ENCODE assay signal across 8 cellular contexts in genomic region chrX:69538321-69538876, GRCh38. TPM values are rescaled to one million over a fixed set of nuclear protein-coding genes. Genes with fewer than 3 reads are reported as not detected.
DNase-seq lines count a peak whose midpoint lies in the region; ATAC-seq and TF ChIP-seq lines count a peak whose summit lies in the region.

No MANE protein-coding gene starts in this region.

- H3K9me2 ChIP-seq in OCI-LY1 (ENCODE audit: low read depth, low read length), result no peaks in the 10 kb centered on the region

- H3K27me3 Mint-ChIP-seq in neural crest cell (ENCODE audit: low read depth), result peaks cover 3% of the 10 kb centered on the region
- H3K27me3 Mint-ChIP-seq in stimulated activated naive CD8-positive, alpha-beta T cell treated with anti-CD3 and anti-CD28 coated beads, Interleukin-15, amount 100 ng/mL, for 72 hours, result peaks cover 36% of the 10 kb centered on the region

- DNase-seq in DMS 273 (lab: John Stamatoyannopoulos, UW; ENCODE audit: unreplicated experiment) (peak; percentile 23), DMS 273 treated with DMSO at 0.1 percent for 48 hours (lab: John Stamatoyannopoulos, UW) (no peak), fibroblast of peridontal ligament (ENCODE audit: extremely low read depth) (peak; percentile 20), neural crest cell (ENCODE audit: low read depth, low spot score) (peak; percentile 72)
- peak; percentile 46 to 56 for DNase-seq in activated T-helper 1 cell treated with anti-CD3 and anti-CD28 coated beads, Interleukin-2, amount 50 U/mL, for 16 hours (ENCODE audit: low read depth in 1 of 2, low spot score in 1 of 2)
- peak; percentile 68 to 69 for DNase-seq in stimulated activated naive CD8-positive, alpha-beta T cell treated with anti-CD3 and anti-CD28 coated beads, Interleukin-15, amount 100 ng/mL, for 72 hours

- H3K79me2 ChIP-seq in OCI-LY1 (ENCODE audit: insufficient read depth, low read length), result no peaks in the 10 kb centered on the region

- H3K4me1 Mint-ChIP-seq in neural crest cell, result peaks cover 4% of the 10 kb centered on the region
- H3K4me1 Mint-ChIP-seq in stimulated activated naive CD8-positive, alpha-beta T cell treated with anti-CD3 and anti-CD28 coated beads, Interleukin-15, amount 100 ng/mL, for 72 hours, result peaks cover 16% of the 10 kb centered on the region

- H3F3A ChIP-seq in OCI-LY1 (ENCODE audit: insufficient read depth, low read length), result no peaks in the 10 kb centered on the region

- no peak overlapping the region for H3K9ac ChIP-seq in OCI-LY1 (ENCODE audit: low read length)

- H3K4me1 ChIP-seq in OCI-LY1 (ENCODE audit: insufficient read depth, low read length, severe bottlenecking), result no peaks in the 10 kb centered on the region

- peaks cover 8% of the 10 kb centered on the region for H3K36me3 Mint-ChIP-seq in neural crest cell (ENCODE audit: low read depth)

- H3K9me3 Mint-ChIP-seq in neural crest cell, result peaks cover 3% of the 10 kb centered on the region
- H3K9me3 Mint-ChIP-seq in stimulated activated naive CD8-positive, alpha-beta T cell treated with anti-CD3 and anti-CD28 coated beads, Interleukin-15, amount 100 ng/mL, for 72 hours, result no peaks in the 10 kb centered on the region

- H4K20me1 ChIP-seq in OCI-LY1 (ENCODE audit: insufficient read depth, low read length), result no peaks in the 10 kb centered on the region

- H3K27me3 ChIP-seq in OCI-LY1 (ENCODE audit: insufficient read depth, low read length), result no peaks in the 10 kb centered on the region

- no peak overlapping the region for H3K27ac ChIP-seq in OCI-LY1 (ENCODE audit: low read depth, low read length, poor library complexity, severe bottlenecking)

- H3K4me3 ChIP-seq in OCI-LY1 (ENCODE audit: low read depth, low read length, poor library complexity, severe bottlenecking), result no peak overlapping the region

- peak overlapping the region; percentile 69 for H3K27ac Mint-ChIP-seq in neural crest cell (ENCODE audit: unreplicated experiment)
- no peak overlapping the region for H3K27ac Mint-ChIP-seq in stimulated activated naive CD8-positive, alpha-beta T cell treated with anti-CD3 and anti-CD28 coated beads, Interleukin-15, amount 100 ng/mL, for 72 hours

- TF ChIP-seq CTCF in OCI-LY1 (IDR thresholded peaks at IDR 0.05; ENCODE audit: low read length) (peak; percentile 32; the same call in 1 of the 2 replicates), neural crest cell (conservative IDR thresholded peaks at IDR 0.05) (peak; percentile 79)

- H3K9me3 ChIP-seq in OCI-LY1 (ENCODE audit: low read length), result no peaks in the 10 kb centered on the region

- no peak overlapping the region for H3K4me2 ChIP-seq in OCI-LY1 (ENCODE audit: low read length)

- ATAC-seq in HG02885 (IDR thresholded peaks at IDR 0.05; ENCODE audit: poor library complexity, unreplicated experiment), result peak; percentile 89
- ATAC-seq in stimulated activated naive CD8-positive, alpha-beta T cell treated with anti-CD3 and anti-CD28 coated beads, Interleukin-15, amount 100 ng/mL, for 72 hours, result peak; percentile 92

- H3K4me3 Mint-ChIP-seq in neural crest cell, result peak overlapping the region; percentile 77
- peak overlapping the region; percentile 59 to 61 for H3K4me3 Mint-ChIP-seq in stimulated activated naive CD8-positive, alpha-beta T cell treated with anti-CD3 and anti-CD28 coated beads, Interleukin-15, amount 100 ng/mL, for 72 hours

- H3K36me3 ChIP-seq in OCI-LY1 (ENCODE audit: insufficient read depth, low read length), result no peaks in the 10 kb centered on the region

- no peak overlapping the region for H2AFZ ChIP-seq in OCI-LY1 (ENCODE audit: low read length)

RNA-seq across cellular contexts. Expression of gene NALF2, which starts 34.3 kb away (rescaled TPM):
- 4.9 and 5.7 TPM in 2 replicates for total RNA-seq in neural crest cell
